Comparison of ENCODE assay signal across 9 cellular contexts in the genomic region with DNA sequence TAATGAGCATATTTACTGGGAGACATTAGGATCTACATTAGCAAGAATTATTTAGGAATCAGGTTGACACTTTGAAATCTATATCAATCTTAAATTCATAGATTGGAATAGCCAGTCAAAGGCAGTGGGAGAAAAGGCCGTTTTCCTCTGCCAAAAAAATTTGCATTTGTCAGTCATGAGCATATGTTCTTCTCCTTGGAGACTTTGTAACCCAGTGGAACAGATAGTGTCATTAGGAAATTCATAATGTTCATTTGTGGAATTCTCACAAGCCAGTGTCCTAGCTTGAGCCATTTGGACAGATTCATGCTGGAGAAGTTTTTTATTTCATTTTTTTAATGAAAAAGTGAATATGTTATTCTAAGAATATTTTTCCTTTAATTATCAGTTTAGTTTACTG.
"Had no signal": no experiment of that assay in that cellular context is flagged by ENCODE, and none has a peak within 500 bp of the region (broad histone marks: within the 10 kb centered on the region; RNA-seq: fewer than 3 reads in every experiment).

No MANE protein-coding gene starts in this region.

- H3K4me3 ChIP-seq: GM23248, GM23338, HAP-1 had no signal

- H3K27ac ChIP-seq: GM23248 had no signal

- H3K36me3 ChIP-seq: HAP-1 had no signal

- ATAC-seq: GM23338, HCT116 had no signal

- H2AFZ ChIP-seq: GM23248 had no signal

- DNase-seq: GM23248, GOT3, H7, H9, HCEC 1CT, HFFc6 had no signal

- H3K9ac ChIP-seq: GM23248 had no signal

- H3K4me2 ChIP-seq: GM23338 had no signal

- H3K9me3 ChIP-seq: HAP-1 had no signal

- H3K4me1 ChIP-seq: HAP-1 had no signal
